In genomic region chr11:133474461-133474860, GRCh38 we compare ENCODE assay signal across 11 cellular contexts.
"Had no signal": no experiment of that assay in that cellular context is flagged by ENCODE, and none has a peak within 500 bp of the region (broad histone marks: within the 10 kb centered on the region; RNA-seq: fewer than 3 reads in every experiment).

No MANE protein-coding gene starts in this region.

- H3K27ac ChIP-seq: GM23248 had no signal

- ATAC-seq: GM23338, HCT116 had no signal

- H3K4me3 ChIP-seq: GM23248, GM23338, HAP-1 had no signal

- H3K4me1 ChIP-seq: HAP-1 had no signal

- DNase-seq: GM23248, GOT3, H7, H9, HCEC 1CT, HFFc6 had no signal

- FAIRE-seq: H1, H54 had no signal

- H3K9me3 ChIP-seq: HAP-1 had no signal

- H2AFZ ChIP-seq: GM23248, GM23338 had no signal

- H3K4me2 ChIP-seq: GM23338 had no signal

- H3K9ac ChIP-seq: GM23248 had no signal

- H3K36me3 ChIP-seq: HAP-1 had no signal
